ENCODE assay signal across 14 cellular contexts in genomic region chr2:48483506-48483905, GRCh38. TPM values are rescaled to one million over a fixed set of nuclear protein-coding genes. Genes with fewer than 3 reads are reported as not detected.
DNase-seq lines count a peak whose midpoint lies in the region; ATAC-seq, FAIRE-seq and TF ChIP-seq lines count a peak whose summit lies in the region.
"Had no signal": no experiment of that assay in that cellular context is flagged by ENCODE, and none has a peak within 500 bp of the region (broad histone marks: within the 10 kb centered on the region; RNA-seq: fewer than 3 reads in every experiment).

No MANE protein-coding gene starts in this region.

- no peaks in the 10 kb centered on the region for H3K36me3 ChIP-seq in prostate gland

- intact Hi-C loops in prostate gland (cut with DNase I), result loop anchor here (5.0 kb wide), 1 partner anchor 44 kb away; no protein-coding TSS in a partner anchor

- DNase-seq in astrocyte of the spinal cord (ENCODE audit: low read depth, low spot score), result peak; percentile 72
- peak; percentile 88 for DNase-seq in fibroblast of the aortic adventitia (ENCODE audit: low read depth)
- peak; percentile 38 for DNase-seq in prostate gland (ENCODE audit: low spot score)
- DNase-seq in H54 (ENCODE audit: insufficient read length, low spot score), result no peak
- DNase-seq in SK-N-DZ (ENCODE audit: low spot score), result no peak
- no peak for DNase-seq in stimulated activated CD4-positive, alpha-beta T cell treated with anti-CD3 and anti-CD28 coated beads, Interleukin-15, amount 100 ng/mL, for 24 hours
- DNase-seq: activated naive CD4-positive, alpha-beta T cell treated with anti-CD3 and anti-CD28 coated beads, Interleukin-2, amount 50 U/mL, for 16 hours; DMS79; heart right ventricle; kidney; Peyer's patch; stimulated activated CD4-positive, alpha-beta T cell treated with anti-CD3 and anti-CD28 coated beads, Interleukin-4, amount 100 ng/mL, for 4 hours; thyroid gland had no signal

- TF ChIP-seq POLR2A in prostate gland (IDR thresholded peaks at IDR 0.05) (no peak), H54 (IDR thresholded peaks at IDR 0.05; ENCODE audit: low read depth, low read length) (no peak)

- ATAC-seq in GM19023 (IDR thresholded peaks at IDR 0.05; ENCODE audit: unreplicated experiment), result no peak
- ATAC-seq: heart right ventricle had no signal

- no peaks in the 10 kb centered on the region for H3K27me3 ChIP-seq in prostate gland (replicated peaks; ENCODE audit: insufficient read depth)
- H3K27me3 ChIP-seq: heart right ventricle, Peyer's patch, thyroid gland had no signal

- no peak for TF ChIP-seq CTCF in astrocyte of the spinal cord (IDR thresholded peaks at IDR 0.05; ENCODE audit: low read depth, low read length)
- TF ChIP-seq CTCF in fibroblast of the aortic adventitia (IDR thresholded peaks at IDR 0.05; ENCODE audit: insufficient read depth, low read length), result no peak
- no peak for TF ChIP-seq CTCF in prostate gland (IDR thresholded peaks at IDR 0.05)

- no peaks in the 10 kb centered on the region for H3K9me3 ChIP-seq in prostate gland
- H3K9me3 ChIP-seq: heart right ventricle, Peyer's patch, thyroid gland had no signal

- no peaks in the 10 kb centered on the region for H3K4me1 ChIP-seq in prostate gland (replicated peaks)

- in situ Hi-C loops in astrocyte of the spinal cord (cut with HindIII; ENCODE audit: low sequenced_read_pairs), result no loop called here

- WGBS in prostate gland, result 11% methylated on average over 4 of the region's 4 CpGs

- peak overlapping the region; percentile 4 to 54 for H3K27ac ChIP-seq in prostate gland
- H3K27ac ChIP-seq: heart right ventricle, thyroid gland had no signal

- no peak overlapping the region for H3K4me3 ChIP-seq in astrocyte of the spinal cord (ENCODE audit: low read depth, low read length)
- H3K4me3 ChIP-seq in fibroblast of the aortic adventitia (ENCODE audit: low read depth, low read length), result no peak overlapping the region
- H3K4me3 ChIP-seq in prostate gland, result no peak overlapping the region
- H3K4me3 ChIP-seq: heart right ventricle, Peyer's patch, thyroid gland had no signal

- FAIRE-seq in H54 (lab: Jason Lieb, UNC), result no peak
- FAIRE-seq: kidney had no signal

RNA-seq across cellular contexts. Expression of gene PPP1R21, which starts 42.9 kb away (rescaled TPM):
- total RNA-seq in fibroblast of the aortic adventitia (ENCODE audit: low replicate concordance) (21.9 and 52.3 TPM in 2 replicates), prostate gland (10 to 100 TPM; 52.8 to 56.2 TPM)
- 7.3 and 17.4 TPM in 2 replicates for polyA plus RNA-seq in SK-N-DZ (2014; cell fraction: cytosol; rRNA removed)
- 19.8 and 25.6 TPM in 2 replicates for polyA plus RNA-seq in SK-N-DZ (2014; cell fraction: nucleus; rRNA removed)

RNA-seq across cellular contexts. Expression of gene STON1, which starts 46.4 kb away (rescaled TPM):
- 24.6 and 79.9 TPM in 2 replicates for total RNA-seq in fibroblast of the aortic adventitia (ENCODE audit: low replicate concordance)
- total RNA-seq in prostate gland, result 10 to 100 TPM; 34.0 to 48.7 TPM
- 2.0 and 2.6 TPM in 2 replicates for polyA plus RNA-seq in SK-N-DZ (2014; cell fraction: cytosol; rRNA removed)
- 2.5 and 3.5 TPM in 2 replicates for polyA plus RNA-seq in SK-N-DZ (2014; cell fraction: nucleus; rRNA removed)

Comparison
In these comparisons a context has a peak if more than half of its experiments do, and no peak if none do; other contexts are left out.
1. DNase-seq: peak in astrocyte of the spinal cord (single experiment), fibroblast of the aortic adventitia (single experiment) and prostate gland (single experiment); none in H54 (single experiment), SK-N-DZ (single experiment) and stimulated activated CD4-positive, alpha-beta T cell treated with anti-CD3 and anti-CD28 coated beads, Interleukin-15, amount 100 ng/mL, for 24 hours (single experiment).